11 cellular contexts compared by ENCODE assay signal in the genomic region with DNA sequence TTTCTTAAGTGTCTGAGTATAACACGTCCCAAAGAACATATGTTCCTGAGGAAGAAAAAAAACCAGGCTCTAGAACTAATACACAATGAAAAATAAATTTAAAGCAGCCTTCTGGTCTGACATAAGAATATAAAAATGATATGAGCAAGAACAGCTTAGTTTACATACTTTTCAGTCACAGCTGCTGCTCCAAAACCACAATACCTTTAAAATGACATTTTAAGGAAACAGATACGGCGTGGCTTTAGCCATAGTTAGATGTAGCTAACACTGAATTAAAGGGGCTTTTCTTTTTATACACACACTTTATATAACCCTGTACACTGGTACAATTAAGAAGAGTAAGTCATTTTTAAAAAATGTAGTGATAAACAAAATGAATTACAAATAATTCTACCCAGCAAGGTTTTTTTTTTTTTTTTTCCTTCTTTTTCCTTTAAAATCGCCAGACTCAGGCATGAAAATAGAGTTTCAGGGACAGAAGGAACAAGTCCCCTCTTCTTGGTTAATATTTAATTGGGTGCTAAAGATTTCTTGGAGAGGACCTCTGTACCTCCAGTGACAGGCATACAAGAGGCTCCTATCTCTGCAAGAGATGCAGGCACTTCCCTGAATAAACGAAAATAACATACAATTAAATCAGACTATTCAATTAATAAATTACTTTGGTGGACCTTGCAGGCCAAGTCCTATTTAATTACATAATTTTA.
DNase-seq lines count a peak whose midpoint lies in the region; FAIRE-seq and TF ChIP-seq lines count a peak whose summit lies in the region.
"Had no signal": no experiment of that assay in that cellular context is flagged by ENCODE, and none has a peak within 500 bp of the region (broad histone marks: within the 10 kb centered on the region; RNA-seq: fewer than 3 reads in every experiment).

No MANE protein-coding gene starts in this region.

- peak overlapping the region; percentile 17 for H3K4me3 Mint-ChIP-seq in chondrocyte (ENCODE audit: unreplicated experiment)
- H3K4me3 Mint-ChIP-seq: effector memory CD8-positive, alpha-beta T cell had no signal

- DNase-seq in AG08396 (ENCODE audit: low spot score), result peak; percentile 17
- DNase-seq in Jurkat, Clone E6-1 (ENCODE audit: low read depth, low spot score), result peak; percentile 29
- no peak for DNase-seq in chondrocyte (ENCODE audit: low spot score)
- no peak for DNase-seq in KG1 (lab: John Stamatoyannopoulos, UW)
- DNase-seq in GM12892 (ENCODE audit: insufficient read length), result no peak
- no peak for DNase-seq in RPMI8226
- DNase-seq in globus pallidus (ENCODE audit: low spot score), result no peak
- DNase-seq: effector memory CD8-positive, alpha-beta T cell had no signal

- TF ChIP-seq POLR2A in GM12892 (IDR thresholded peaks at IDR 0.05; ENCODE audit: low read depth, low read length), result no peak

- no peaks in the 10 kb centered on the region for H3K36me3 Mint-ChIP-seq in chondrocyte (ENCODE audit: low read depth)

- H3K9me3 ChIP-seq in muscle layer of colon (ENCODE audit: low read length), result no peaks in the 10 kb centered on the region
- H3K9me3 ChIP-seq: ascending aorta had no signal

- H3K36me3 ChIP-seq in muscle layer of colon (ENCODE audit: insufficient read depth, low read length), result no peaks in the 10 kb centered on the region
- H3K36me3 ChIP-seq: ascending aorta had no signal

- H3K4me3 ChIP-seq in Jurkat, Clone E6-1 (ENCODE audit: low read length), result no peak overlapping the region
- H3K4me3 ChIP-seq in muscle layer of colon (ENCODE audit: low read depth in 1 of 2, low read length in 2 of 2), result no peak overlapping the region
- H3K4me3 ChIP-seq: ascending aorta had no signal

- H3K9me3 Mint-ChIP-seq in chondrocyte (ENCODE audit: low read depth), result no peaks in the 10 kb centered on the region
- H3K9me3 Mint-ChIP-seq: effector memory CD8-positive, alpha-beta T cell had no signal

- peak overlapping the region; percentile 41 for H3K27ac ChIP-seq in muscle layer of colon (ENCODE audit: low read depth, low read length)
- H3K27ac ChIP-seq: ascending aorta had no signal

- TF ChIP-seq CTCF in chondrocyte (IDR thresholded peaks at IDR 0.05), result no peak

- H3K4me1 Mint-ChIP-seq in chondrocyte (ENCODE audit: low read depth), result peaks cover 46% of the 10 kb centered on the region

- peak overlapping the region; percentile 86 for H3K27ac Mint-ChIP-seq in chondrocyte (ENCODE audit: unreplicated experiment)

- FAIRE-seq in GM12892 (lab: Jason Lieb, UNC), result no peak
- FAIRE-seq: H54 had no signal

- H3K9ac ChIP-seq in muscle layer of colon (ENCODE audit: low read length), result no peak overlapping the region

- no peaks in the 10 kb centered on the region for H3K27me3 ChIP-seq in muscle layer of colon (ENCODE audit: control insufficient read depth in 1 of 2, insufficient read depth in 2 of 2, low read length in 2 of 2)
- H3K27me3 ChIP-seq: ascending aorta had no signal

- peaks cover 41% of the 10 kb centered on the region for H3K4me1 ChIP-seq in muscle layer of colon (ENCODE audit: insufficient read depth, low read length)
- H3K4me1 ChIP-seq: ascending aorta had no signal

- H3K27me3 Mint-ChIP-seq in chondrocyte (ENCODE audit: low read depth), result no peaks in the 10 kb centered on the region
- H3K27me3 Mint-ChIP-seq: effector memory CD8-positive, alpha-beta T cell had no signal

Comparison
In these comparisons a context has a peak if more than half of its experiments do, and no peak if none do; other contexts are left out.
1. DNase-seq: peak in AG08396 (single experiment) and Jurkat, Clone E6-1 (single experiment); none in chondrocyte (single experiment), KG1 (single experiment), GM12892 (single experiment), RPMI8226 (single experiment) and globus pallidus (single experiment).